Comparison of ENCODE assay signal across 8 cellular contexts in the genomic region with DNA sequence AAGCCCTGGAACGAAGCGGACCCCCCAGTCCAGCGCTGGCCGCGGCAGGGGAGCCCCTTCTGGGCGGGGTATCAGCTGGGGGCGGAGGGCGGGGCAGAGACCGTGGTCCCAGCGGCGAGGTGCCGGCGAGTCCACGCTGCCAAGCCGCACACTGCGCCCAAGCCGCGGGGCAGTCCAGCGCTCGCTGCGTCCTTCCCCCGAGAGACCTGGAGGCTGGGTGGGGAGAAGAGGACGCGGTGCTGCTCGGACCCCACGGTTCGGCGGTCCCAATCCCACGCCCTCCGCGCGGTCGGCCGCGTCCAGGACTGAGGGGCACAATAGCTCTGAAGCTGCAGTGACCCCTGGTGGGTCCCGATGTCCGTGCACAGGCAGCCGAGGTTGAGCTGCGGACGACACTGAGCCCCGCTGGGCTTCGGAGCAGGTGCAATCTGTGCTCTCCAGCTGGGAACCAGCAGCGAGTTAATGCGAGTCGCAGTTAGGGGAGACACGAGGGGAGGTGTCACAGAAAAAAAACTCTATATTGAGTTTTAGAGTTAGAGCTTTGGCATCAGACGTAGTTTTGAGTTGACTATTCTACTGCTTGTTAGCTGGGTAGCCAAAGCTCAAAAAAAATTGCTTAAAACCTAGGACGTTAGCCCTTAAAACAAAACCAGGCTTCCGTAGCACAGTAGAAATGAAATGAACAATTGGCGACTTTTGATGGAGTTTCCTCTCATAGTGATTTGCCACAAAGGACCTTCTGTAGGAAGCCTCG. TPM values are rescaled to one million over a fixed set of nuclear protein-coding genes. Genes with fewer than 3 reads are reported as not detected.
DNase-seq lines count a peak whose midpoint lies in the region; ATAC-seq, FAIRE-seq and TF ChIP-seq lines count a peak whose summit lies in the region.

No MANE protein-coding gene starts in this region.

- no peaks in the 10 kb centered on the region for H3K9me3 ChIP-seq in OCI-LY1 (ENCODE audit: low read length)
- H3K9me3 ChIP-seq in K562 (replicated peaks; ENCODE audit: control insufficient read depth, insufficient read depth, low read depth, low read length), result no peaks in the 10 kb centered on the region

- H3K4me2 ChIP-seq in OCI-LY1 (ENCODE audit: low read length) (peak overlapping the region; percentile 62), K562 (ENCODE audit: insufficient read depth, low read length) (peak overlapping the region; percentile 81)

- H3K4me3 ChIP-seq in HL-60 (replicated peaks; ENCODE audit: insufficient read depth, low read length), result peak overlapping the region; percentile 40
- H3K4me3 ChIP-seq in OCI-LY1 (ENCODE audit: low read depth, low read length, poor library complexity, severe bottlenecking), result peak overlapping the region; percentile 48
- H3K4me3 ChIP-seq in K562, result peak overlapping the region; percentile 42

- H3K9me1 ChIP-seq in K562 (ENCODE audit: control insufficient read depth, insufficient read depth, low read length), result no peaks in the 10 kb centered on the region

- ATAC-seq in GM21381 (IDR thresholded peaks at IDR 0.05; ENCODE audit: unreplicated experiment) (peak; percentile 78), K562 (peak; percentile 100)

- CTCF ChIA-PET in K562 (lab: Yijun Ruan, JAX; ENCODE audit: low intra/inter-chr PET ratio), result interaction anchor here (0.8 to 1.9 kb wide), 2 partner anchors 244 to 246 kb away, joined by 5 to 10 read pairs; no protein-coding TSS in a partner anchor

- H3K27me3 ChIP-seq in HL-60 (ENCODE audit: insufficient read depth, poor library complexity, severe bottlenecking) (peaks cover 10% of the 10 kb centered on the region), OCI-LY1 (ENCODE audit: insufficient read depth, low read length) (no peaks in the 10 kb centered on the region; the same call in 1 of the 2 replicates), K562 (ENCODE audit: control insufficient read depth in 2 of 2, insufficient read depth in 2 of 2, low read length in 2 of 2) (peaks cover 4 to 33% of the 10 kb centered on the region in 2 experiments; a peak in 4 of 5 replicates)

- H3K79me2 ChIP-seq in OCI-LY1 (ENCODE audit: insufficient read depth, low read length) (no peaks in the 10 kb centered on the region), K562 (ENCODE audit: control insufficient read depth, insufficient read depth, low read length) (no peaks in the 10 kb centered on the region)

- TF ChIP-seq CTCF in HL-60 (IDR thresholded peaks at IDR 0.05; ENCODE audit: insufficient read depth, low read length) (no peak), OCI-LY1 (IDR thresholded peaks at IDR 0.05; ENCODE audit: low read length) (peak; percentile 71), K562 (IDR thresholded peaks at IDR 0.05 in 2 of 3, conservative IDR thresholded peaks at IDR 0.05 in 1 of 3; ENCODE audit: insufficient read depth in 2 of 3, low read depth in 1 of 3, low read length in 3 of 3) (peak; percentile 80 to 95 (median 84))

- peak; percentile 77 for FAIRE-seq in K562 (lab: Jason Lieb, UNC)

- H3F3A ChIP-seq in OCI-LY1 (ENCODE audit: insufficient read depth, low read length), result no peaks in the 10 kb centered on the region

- no TSS peak for BruUV-seq in K562 (replicated peaks; lab: Mats Ljungman, UMichigan)

- H3K36me3 ChIP-seq in OCI-LY1 (ENCODE audit: insufficient read depth, low read length), result no peaks in the 10 kb centered on the region
- no peaks in the 10 kb centered on the region for H3K36me3 ChIP-seq in K562 (ENCODE audit: control insufficient read depth, insufficient read depth, low read length)

- 5% methylated on average over 24 of the region's 51 CpGs for WGBS in K562 (ENCODE audit: insufficient coverage, low coverage, missing lambda C conversion rate)

- POLR2A ChIA-PET in K562 (lab: Yijun Ruan, JAX), result interaction anchor here (0.6 to 0.9 kb wide), 4 partner anchors 13 to 248 kb away, joined by 3 to 4 read pairs (median 3); no protein-coding TSS in a partner anchor

- TF ChIP-seq EP300 in K562 (IDR thresholded peaks at IDR 0.05; ENCODE audit: low read length), result no peak

- TF ChIP-seq RAD21 in K562 (CRISPR knock-in tag; conservative IDR thresholded peaks at IDR 0.05 in 1 of 2, IDR thresholded peaks at IDR 0.05 in 1 of 2), result peak; percentile 80 to 81

- intact Hi-C loops in K562 (cut with micrococcal nuclease), result loop anchor here (1.0 to 2.0 kb wide), 2 partner anchors 209 to 245 kb away; no protein-coding TSS in a partner anchor

- no peaks in the 10 kb centered on the region for H4K20me1 ChIP-seq in OCI-LY1 (ENCODE audit: insufficient read depth, low read length)
- no peaks in the 10 kb centered on the region for H4K20me1 ChIP-seq in K562 (replicated peaks; ENCODE audit: control insufficient read depth, insufficient read depth, low read length)

- H3K27ac ChIP-seq in HL-60 (replicated peaks), result no peak overlapping the region
- H3K27ac ChIP-seq in OCI-LY1 (ENCODE audit: low read depth, low read length, poor library complexity, severe bottlenecking), result no peak overlapping the region
- no peak overlapping the region for H3K27ac ChIP-seq in K562 (ENCODE audit: extremely low read depth, low read depth, low read length)

- H3K9ac ChIP-seq in OCI-LY1 (ENCODE audit: low read length) (no peak overlapping the region), K562 (ENCODE audit: insufficient read depth in 1 of 2, low read depth in 2 of 2, low read length in 2 of 2) (peak overlapping the region; percentile 27 to 88; a peak in 3 of 4 replicates)

- DNase-seq in ELF-1 (ENCODE audit: low read depth, low spot score) (peak; percentile 89), HL-60 (ENCODE audit: low read depth in 1 of 2, low spot score in 1 of 2) (peak in 1 of 2 experiments; percentile 6), K562 (ENCODE audit: extremely low read depth in 1 of 4, low spot score in 3 of 4) (peak; percentile 61 to 78 (median 72)), hypothalamus (lab: John Stamatoyannopoulos, UW) (peak in 48 of 51 donors; percentile 22 to 83 (median 62)), putamen (ENCODE audit: low spot score) (peak; percentile 69), T-helper 9 cell (no peak)

- TF ChIP-seq POLR2A in K562 (conservative IDR thresholded peaks at IDR 0.05), result no peak

- in situ Hi-C loops in K562 (cut with MboI), result loop anchor here (10.0 kb wide), 1 partner anchor 245 kb away; no protein-coding TSS in a partner anchor

- H3K9me2 ChIP-seq in OCI-LY1 (ENCODE audit: low read depth, low read length), result no peaks in the 10 kb centered on the region

- H2AFZ ChIP-seq in OCI-LY1 (ENCODE audit: low read length) (no peak overlapping the region), K562 (ENCODE audit: low read depth, low read length) (peak overlapping the region; percentile 89)

- H3K4me1 ChIP-seq in OCI-LY1 (ENCODE audit: insufficient read depth, low read length, severe bottlenecking) (peaks cover 4% of the 10 kb centered on the region), K562 (replicated peaks in 1 of 2; ENCODE audit: control insufficient read depth in 2 of 2, insufficient read depth in 2 of 2, low read length in 2 of 2) (peaks cover 0 to 20% of the 10 kb centered on the region in 2 experiments; a peak in 3 of 5 replicates)

TF ChIP-seq in K562, 482 proteins besides CTCF, POLR2A, EP300 and RAD21 (continues in another document):
- TF ChIP-seq CEBPG (CRISPR knock-in tag; IDR thresholded peaks at IDR 0.05) (0 out of 2 replicates have a peak, but pooled peaks have one; percentile 39), CEBPG (tag; conservative IDR thresholded peaks at IDR 0.05 in 1 of 2, IDR thresholded peaks at IDR 0.05 in 1 of 2) (no peak), LCOR (CRISPR knock-in tag; IDR thresholded peaks at IDR 0.05) (peak; percentile 69; the same call in 1 of the 2 replicates), ZKSCAN1 (IDR thresholded peaks at IDR 0.05; ENCODE audit: low read depth, low read length) (no peak), ZNF143 (CRISPR knock-in tag; IDR thresholded peaks at IDR 0.05) (0 out of 2 replicates have a peak, but pooled peaks have one; percentile 25), RB1 (IDR thresholded peaks at IDR 0.05; ENCODE audit: low read depth) (0 out of 2 replicates have a peak, but pooled peaks have one; percentile 19), FOXP1 (CRISPR knock-in tag; IDR thresholded peaks at IDR 0.05) (0 out of 2 replicates have a peak, but pooled peaks have one; percentile 62), SAP30 (IDR thresholded peaks at IDR 0.05; ENCODE audit: borderline replicate concordance, insufficient read depth, low read depth, low read length, poor library complexity, severe bottlenecking) (peak; percentile 49), SIN3B (IDR thresholded peaks at IDR 0.05; ENCODE audit: low read depth) (no peak), MAX (CRISPR knock-in tag; IDR thresholded peaks at IDR 0.05) (peak; percentile 68), TCF3 (CRISPR knock-in tag; IDR thresholded peaks at IDR 0.05) (peak; percentile 36), ZNF263 (CRISPR knock-in tag; IDR thresholded peaks at IDR 0.05; ENCODE audit: borderline replicate concordance) (peak; percentile 55; the same call in 1 of the 2 replicates), L3MBTL2 (IDR thresholded peaks at IDR 0.05) (0 out of 2 replicates have a peak, but pooled peaks have one; percentile 18)

RNA-seq across cellular contexts. Expression of gene EPB41L4A, which starts 1.2 kb away (rescaled TPM):
- 3.4 TPM in 1 of 2 replicates, not detected in the other for total RNA-seq in K562 (2011; cell fraction: chromatin; rRNA removed; ENCODE audit: low replicate concordance)
- total RNA-seq in K562 (2011; cell fraction: nucleolus; rRNA removed), result not detected in 2 replicates
- total RNA-seq in K562 (2011; cell fraction: nucleoplasm; rRNA removed), result 0.15 TPM in 1 of 2 replicates, not detected in the other
- total RNA-seq in K562 (2014; rRNA removed), result 0.24 TPM in 1 of 2 replicates, not detected in the other
- total RNA-seq in K562 (2014; rRNA removed; fragmentation: Illumina TruSeq; extraction: Trizol), result 0.04 TPM in 1 of 2 replicates, not detected in the other
- total RNA-seq in K562 (2015; rRNA removed; fragmentation: Illumina TruSeq; extraction: Trizol), result not detected in 2 replicates
- total RNA-seq in K562 (2021), result 0.35 TPM in 1 of 2 replicates, not detected in the other
- 0.04 and 0.05 TPM in 2 replicates for polyA plus RNA-seq in K562 (2011; rRNA removed)
- 0.01 and 0.03 TPM in 2 replicates for polyA plus RNA-seq in K562 (2011; cell fraction: cytosol; rRNA removed)
- 0.03 and 0.11 TPM in 2 replicates for polyA plus RNA-seq in K562 (2011; cell fraction: nucleus; rRNA removed)
- 0.05 and 0.08 TPM in 2 replicates for polyA plus RNA-seq in K562 (2012)
- not detected in 2 replicates for polyA plus RNA-seq in K562 (2014; fragmentation: Illumina TruSeq; extraction: Trizol)
- polyA plus RNA-seq in K562 (2014; fragmentation: Nextera tagmentation; extraction: Ambion mirVana), result under 1 TPM; 0.10 to 0.14 TPM
- 0.11 and 0.16 TPM in 2 replicates for polyA plus RNA-seq in K562 (2014; rRNA removed)
- 0.07 and 0.09 TPM in 2 replicates for polyA minus RNA-seq in K562 (2011; rRNA and poly(A)+ RNA removed)
- polyA minus RNA-seq in K562 (2011; cell fraction: cytosol; rRNA and poly(A)+ RNA removed), result not detected in 2 replicates
- 0.22 and 0.40 TPM in 2 replicates for polyA minus RNA-seq in K562 (2011; cell fraction: nucleus; rRNA and poly(A)+ RNA removed)
